Comparison of ENCODE assay signal across 2 cellular contexts in genomic region chr10:73894245-73894971, GRCh38.
TF ChIP-seq lines count a peak whose summit lies in the region.

No MANE protein-coding gene starts in this region.

TF ChIP-seq in HepG2, 621 proteins besides CTCF, POLR2A, EP300 and RAD21 (continued from another document):
- no peak for TF ChIP-seq ZNF674 (CRISPR knock-in tag; IDR thresholded peaks at IDR 0.05; ENCODE audit: low read depth)
- TF ChIP-seq ZNF446 (CRISPR knock-in tag; IDR thresholded peaks at IDR 0.05), result no peak
- TF ChIP-seq DBP (CRISPR knock-in tag; IDR thresholded peaks at IDR 0.05; ENCODE audit: not compliant biosample characterization), result no peak
- TF ChIP-seq ATF3 (CRISPR knock-in tag; IDR thresholded peaks at IDR 0.05), result no peak
- no peak for TF ChIP-seq SMAD9 (CRISPR knock-in tag; IDR thresholded peaks at IDR 0.05)
- TF ChIP-seq AKAP8 (CRISPR knock-in tag; IDR thresholded peaks at IDR 0.05), result no peak

TF ChIP-seq in SK-N-SH treated with all-trans-retinoic acid at 6 μM for 48 hours, 23 proteins besides CTCF, POLR2A, EP300 and RAD21:
- TF ChIP-seq ZFP30 (CRISPR knock-in tag; IDR thresholded peaks at IDR 0.05) (no peak), ESRRG (CRISPR knock-in tag; IDR thresholded peaks at IDR 0.05) (no peak), ZNF8 (CRISPR knock-in tag; IDR thresholded peaks at IDR 0.05) (no peak), ZFP3 (CRISPR knock-in tag; IDR thresholded peaks at IDR 0.05) (no peak), CREB5 (CRISPR knock-in tag; IDR thresholded peaks at IDR 0.05; ENCODE audit: low read depth) (no peak), TCF4 (CRISPR knock-in tag; IDR thresholded peaks at IDR 0.05; ENCODE audit: borderline replicate concordance) (no peak), ARNTL (CRISPR knock-in tag; IDR thresholded peaks at IDR 0.05; ENCODE audit: borderline replicate concordance, low read depth) (no peak), POU6F1 (CRISPR knock-in tag; IDR thresholded peaks at IDR 0.05; ENCODE audit: borderline replicate concordance, low read depth) (no peak), ZC3H10 (CRISPR knock-in tag; IDR thresholded peaks at IDR 0.05) (no peak), ZNF565 (CRISPR knock-in tag; conservative IDR thresholded peaks at IDR 0.05; ENCODE audit: low read depth) (no peak), PATZ1 (CRISPR knock-in tag; IDR thresholded peaks at IDR 0.05; ENCODE audit: borderline replicate concordance) (no peak), RARB (CRISPR knock-in tag; IDR thresholded peaks at IDR 0.05) (no peak)
